22 cellular contexts compared by ENCODE assay signal in genomic region chr12:65707051-65707450, GRCh38.
DNase-seq lines count a peak whose midpoint lies in the region; TF ChIP-seq lines count a peak whose summit lies in the region.
"Had no signal": no experiment of that assay in that cellular context is flagged by ENCODE, and none has a peak within 500 bp of the region (broad histone marks: within the 10 kb centered on the region; RNA-seq: fewer than 3 reads in every experiment).

No MANE protein-coding gene starts in this region.

- DNase-seq in amniotic epithelial cell (ENCODE audit: low read depth) = peak; percentile 56
- peak; percentile 64 for DNase-seq in esophagus muscularis mucosa (ENCODE audit: extremely low spot score)
- no peak for DNase-seq in mesenchymal stem cell
- no peak for DNase-seq in NCI-H2107 (lab: John Stamatoyannopoulos, UW)
- no peak for DNase-seq in NCI-H345 treated with DMSO at 0.1 percent for 48 hours (lab: John Stamatoyannopoulos, UW; ENCODE audit: unreplicated experiment)
- DNase-seq: 8988T; ACHN; BE2C; C1 segment of cervical spinal cord; CD4-positive, alpha-beta memory T cell; CD4-positive, CD25-positive, alpha-beta regulatory T cell; CD8-positive, alpha-beta memory T cell; COR-L47; DMS 273 treated with DMSO at 0.1 percent for 48 hours; DMS153; DMS53; DMS79; DND-41; EL; GDM1 had no signal

- H3K9ac ChIP-seq in mesenchymal stem cell (ENCODE audit: low read length) = no peak overlapping the region
- H3K9ac ChIP-seq: BLaER1 had no signal

- peak overlapping the region; percentile 77 for H2AK5ac ChIP-seq in mesenchymal stem cell (ENCODE audit: low read length, severe bottlenecking)

- TF ChIP-seq CTCF in esophagus muscularis mucosa (IDR thresholded peaks at IDR 0.05) = no peak

- H3K36me3 ChIP-seq in esophagus muscularis mucosa = no peaks in the 10 kb centered on the region
- H3K36me3 ChIP-seq in mesenchymal stem cell (ENCODE audit: control insufficient read depth in 1 of 2, insufficient read depth in 2 of 2, low read depth in 1 of 2, low read length in 2 of 2) = no peaks in the 10 kb centered on the region
- H3K36me3 ChIP-seq: BE2C, BLaER1 had no signal

- no peak overlapping the region for H4K8ac ChIP-seq in mesenchymal stem cell (ENCODE audit: low read length)

- H3K27me3 ChIP-seq in esophagus muscularis mucosa (peaks cover 0 to 3% (median 0%) of the 10 kb centered on the region in 4 donors), mesenchymal stem cell (ENCODE audit: control insufficient read depth in 1 of 2, insufficient read depth in 1 of 2, low read length in 2 of 2) (no peaks in the 10 kb centered on the region)
- H3K27me3 ChIP-seq: BE2C, BLaER1 had no signal

- H2BK120ac ChIP-seq in mesenchymal stem cell (ENCODE audit: low read depth, low read length) = no peak overlapping the region

- no peak overlapping the region for H3K14ac ChIP-seq in mesenchymal stem cell (ENCODE audit: low read length in 2 of 2)

- no peak overlapping the region for H3K23ac ChIP-seq in mesenchymal stem cell (ENCODE audit: low read length in 2 of 2)

- H2AFZ ChIP-seq in mesenchymal stem cell (ENCODE audit: low read depth, low read length) = no peak overlapping the region

- H3K27ac ChIP-seq in esophagus muscularis mucosa (replicated peaks in 1 of 4) = no peak overlapping the region
- no peak overlapping the region for H3K27ac ChIP-seq in mesenchymal stem cell (ENCODE audit: low read length, poor library complexity, severe bottlenecking)
- H3K27ac ChIP-seq: BLaER1 had no signal

- H3K18ac ChIP-seq in mesenchymal stem cell (ENCODE audit: low read depth in 1 of 2, low read length in 2 of 2) = no peak overlapping the region

- no peak overlapping the region for H3K4me2 ChIP-seq in mesenchymal stem cell (ENCODE audit: low read length, poor library complexity, severe bottlenecking)
- H3K4me2 ChIP-seq: BLaER1 had no signal

- no peak overlapping the region for H3K4ac ChIP-seq in mesenchymal stem cell (ENCODE audit: low read depth in 1 of 2, low read length in 2 of 2)

- H4K91ac ChIP-seq in mesenchymal stem cell (ENCODE audit: low read length) = no peak overlapping the region

- H3K9me3 ChIP-seq in esophagus muscularis mucosa (peaks cover 0 to 23% (median 22%) of the 10 kb centered on the region in 4 donors), mesenchymal stem cell (ENCODE audit: control insufficient read depth, low read length) (peaks cover 27% of the 10 kb centered on the region)
- H3K9me3 ChIP-seq: BE2C had no signal

- H2BK5ac ChIP-seq in mesenchymal stem cell (ENCODE audit: low read depth, low read length, poor library complexity, severe bottlenecking) = no peak overlapping the region

- intact Hi-C loops in esophagus muscularis mucosa (cut with DNase I) = no loop called here

- H2BK12ac ChIP-seq in mesenchymal stem cell (ENCODE audit: low read length in 2 of 2) = no peak overlapping the region

- H3K4me1 ChIP-seq in esophagus muscularis mucosa = no peaks in the 10 kb centered on the region
- H3K4me1 ChIP-seq in mesenchymal stem cell (ENCODE audit: control insufficient read depth, insufficient read depth, low read depth, low read length) = peaks cover 5% of the 10 kb centered on the region
- H3K4me1 ChIP-seq: BE2C, BLaER1 had no signal

- H3K4me3 ChIP-seq in esophagus muscularis mucosa (no peak overlapping the region), mesenchymal stem cell (ENCODE audit: insufficient read depth in 1 of 2, low read depth in 1 of 2, low read length in 2 of 2) (no peak overlapping the region)
- H3K4me3 ChIP-seq: BLaER1, GM12878 had no signal

- TF ChIP-seq POLR2A in esophagus muscularis mucosa (IDR thresholded peaks at IDR 0.05; ENCODE audit: low read depth) = no peak

- TF ChIP-seq EP300 in esophagus muscularis mucosa (IDR thresholded peaks at IDR 0.05) = no peak

- no peak overlapping the region for H2BK15ac ChIP-seq in mesenchymal stem cell (ENCODE audit: low read depth, poor library complexity, severe bottlenecking)

- no peaks in the 10 kb centered on the region for H3K79me1 ChIP-seq in mesenchymal stem cell (replicated peaks; ENCODE audit: low read length, poor library complexity, severe bottlenecking)

Comparison
In these comparisons a context has a peak if more than half of its experiments do, and no peak if none do; other contexts are left out.
1. DNase-seq: peak in amniotic epithelial cell (single experiment) and esophagus muscularis mucosa (single experiment); none in mesenchymal stem cell (single experiment), NCI-H2107 (single experiment) and NCI-H345 treated with DMSO at 0.1 percent for 48 hours (single experiment).